In genomic region chr13:24168392-24168750, GRCh38 we compare ENCODE assay signal across 14 cellular contexts. TPM values are rescaled to one million over a fixed set of nuclear protein-coding genes. Genes with fewer than 3 reads are reported as not detected.
A peak's percentile ranks its signal among the peaks of the same experiment; 100 is the strongest.
DNase-seq lines count a peak whose midpoint lies in the region; ATAC-seq and TF ChIP-seq lines count a peak whose summit lies in the region.
"Had no signal": no experiment of that assay in that cellular context is flagged by ENCODE, and none has a peak within 500 bp of the region (broad histone marks: within the 10 kb centered on the region; RNA-seq: fewer than 3 reads in every experiment).

No MANE protein-coding gene starts in this region.

- no peaks in the 10 kb centered on the region for H3F3A ChIP-seq in SK-N-SH (replicated peaks; ENCODE audit: insufficient read depth)

- no peaks in the 10 kb centered on the region for H3K9me2 ChIP-seq in SK-N-SH

- intact Hi-C loops in sigmoid colon (cut with DNase I): no loop called here

- H3K79me2 ChIP-seq in SK-N-SH (ENCODE audit: insufficient read depth): no peaks in the 10 kb centered on the region

- no peak overlapping the region for H3K27ac Mint-ChIP-seq in endodermal cell

- no peak for TF ChIP-seq CTCF in SK-N-SH (IDR thresholded peaks at IDR 0.05)
- no peak for TF ChIP-seq CTCF in endodermal cell (conservative IDR thresholded peaks at IDR 0.05)
- TF ChIP-seq CTCF in sigmoid colon (IDR thresholded peaks at IDR 0.05): no peak
- TF ChIP-seq CTCF in GM13977 (IDR thresholded peaks at IDR 0.05; ENCODE audit: extremely low read depth, insufficient read depth, missing control alignments): no peak

- H3K4me3 Mint-ChIP-seq in endodermal cell: no peak overlapping the region

- no peak for DNase-seq in SK-N-SH
- peak; percentile 75 for DNase-seq in SK-MEL-5 (ENCODE audit: low read depth, low spot score)
- DNase-seq in endodermal cell: peak; percentile 22
- DNase-seq in sigmoid colon: no peak
- no peak for DNase-seq in GM13977 (ENCODE audit: low spot score)
- DNase-seq in GF-D8 (lab: John Stamatoyannopoulos, UW): no peak
- DNase-seq: COR-L47, NCI-H1105 treated with DMSO at 0.1 percent for 48 hours, NCI-H524 treated with DMSO at 0.1 percent for 48 hours, RPMI8226, T1000 had no signal

- no peaks in the 10 kb centered on the region for H3K4me1 Mint-ChIP-seq in endodermal cell

- CTCF ChIA-PET in SK-N-SH (lab: Yijun Ruan, JAX): no interaction called here

- no peaks in the 10 kb centered on the region for H3K9me3 Mint-ChIP-seq in endodermal cell

- no peaks in the 10 kb centered on the region for H3K27me3 Mint-ChIP-seq in endodermal cell (ENCODE audit: insufficient read depth)

- H3K4me3 ChIP-seq in SK-N-SH (ENCODE audit: low read depth in 2 of 2, low read length in 1 of 2) (no peak overlapping the region), endodermal cell (ENCODE audit: low read length) (no peak overlapping the region), sigmoid colon (no peak overlapping the region)
- H3K4me3 ChIP-seq: right atrium auricular region had no signal

- in situ Hi-C loops in SK-MEL-5 (cut with HindIII; ENCODE audit: low pct_unique_long_range_greater_than_20kb, low sequenced_read_pairs) (no loop called here), GM13977 (cut with MboI; ENCODE audit: low pct_unique_long_range_greater_than_20kb, low sequenced_read_pairs, unreplicated experiment) (no loop called here)

- H3K27ac ChIP-seq in SK-N-SH (ENCODE audit: low read depth in 2 of 2, low read length in 1 of 2) (no peak overlapping the region), endodermal cell (ENCODE audit: low read depth, low read length) (peak overlapping the region; percentile 78), sigmoid colon (peak overlapping the region in 3 of 4 donors; percentile 14 to 58 (median 53))

- ATAC-seq in SK-N-SH treated with all-trans-retinoic acid at 6 μM for 48 hours: peak; percentile 34
- no peak for ATAC-seq in GM18511 (IDR thresholded peaks at IDR 0.05; ENCODE audit: unreplicated experiment)

- H2AFZ ChIP-seq in SK-N-SH (ENCODE audit: low read depth): no peak overlapping the region

- POLR2A ChIA-PET in SK-N-SH (lab: Yijun Ruan, JAX): no interaction called here

- H3K27me3 ChIP-seq in SK-N-SH (ENCODE audit: insufficient read depth) (no peaks in the 10 kb centered on the region), endodermal cell (ENCODE audit: control insufficient read depth, insufficient read depth, low read length, poor library complexity, severe bottlenecking) (no peaks in the 10 kb centered on the region), sigmoid colon (no peaks in the 10 kb centered on the region)
- H3K27me3 ChIP-seq: right atrium auricular region had no signal

- H3K9me3 ChIP-seq in SK-N-SH (no peaks in the 10 kb centered on the region), endodermal cell (ENCODE audit: control insufficient read depth, low read length) (no peaks in the 10 kb centered on the region), sigmoid colon (no peaks in the 10 kb centered on the region)
- H3K9me3 ChIP-seq: right atrium auricular region had no signal

- no peaks in the 10 kb centered on the region for H4K20me1 ChIP-seq in SK-N-SH (ENCODE audit: insufficient read depth)

- WGBS in SK-N-SH (ENCODE audit: low lambda C conversion rate): 83% methylated on average over 6 of the region's 6 CpGs
- 47 to 78% methylated on average over 5 to 6 of the region's 6 CpGs for WGBS in endodermal cell (ENCODE audit: insufficient coverage in 1 of 2, insufficient read length in 1 of 2), 2 experiments
- 70 to 79% methylated on average over 6 of the region's 6 CpGs for WGBS in sigmoid colon, 2 donors

- H3K4me1 ChIP-seq in SK-N-SH (ENCODE audit: control insufficient read depth in 1 of 2, insufficient read depth in 2 of 2, low read depth in 1 of 2, low read length in 1 of 2) (no peaks in the 10 kb centered on the region), endodermal cell (ENCODE audit: control insufficient read depth, insufficient read depth, low read length) (no peaks in the 10 kb centered on the region), sigmoid colon (peaks cover 0 to 20% (median 9%) of the 10 kb centered on the region in 4 donors)

- no peak overlapping the region for H3K9ac ChIP-seq in SK-N-SH
- no peak overlapping the region for H3K9ac ChIP-seq in endodermal cell (ENCODE audit: extremely low read depth, low read length, poor library complexity, severe bottlenecking)

- H3K36me3 ChIP-seq in SK-N-SH (replicated peaks in 1 of 2; ENCODE audit: control insufficient read depth in 1 of 2, insufficient read depth in 2 of 2, low read length in 1 of 2): no peaks in the 10 kb centered on the region
- no peaks in the 10 kb centered on the region for H3K36me3 ChIP-seq in endodermal cell (ENCODE audit: control insufficient read depth, insufficient read depth, low read length)
- no peaks in the 10 kb centered on the region for H3K36me3 ChIP-seq in sigmoid colon
- H3K36me3 ChIP-seq: right atrium auricular region had no signal

- no peak for TF ChIP-seq POLR2A in sigmoid colon (IDR thresholded peaks at IDR 0.05)

- TF ChIP-seq EP300 in SK-N-SH (IDR thresholded peaks at IDR 0.05; ENCODE audit: borderline replicate concordance in 1 of 2, low read depth in 1 of 2, low read length in 1 of 2): no peak
- no peak for TF ChIP-seq EP300 in sigmoid colon (IDR thresholded peaks at IDR 0.05)

- TF ChIP-seq RAD21 in SK-N-SH (IDR thresholded peaks at IDR 0.05; ENCODE audit: low read length): no peak

- peaks cover 18% of the 10 kb centered on the region for H3K36me3 Mint-ChIP-seq in endodermal cell (ENCODE audit: low read depth)

- no peak overlapping the region for H3K4me2 ChIP-seq in SK-N-SH

TF ChIP-seq in SK-N-SH treated with all-trans-retinoic acid at 6 μM for 48 hours, 23 proteins besides CTCF, POLR2A, EP300 and RAD21:
- TF ChIP-seq, protein P1, sequence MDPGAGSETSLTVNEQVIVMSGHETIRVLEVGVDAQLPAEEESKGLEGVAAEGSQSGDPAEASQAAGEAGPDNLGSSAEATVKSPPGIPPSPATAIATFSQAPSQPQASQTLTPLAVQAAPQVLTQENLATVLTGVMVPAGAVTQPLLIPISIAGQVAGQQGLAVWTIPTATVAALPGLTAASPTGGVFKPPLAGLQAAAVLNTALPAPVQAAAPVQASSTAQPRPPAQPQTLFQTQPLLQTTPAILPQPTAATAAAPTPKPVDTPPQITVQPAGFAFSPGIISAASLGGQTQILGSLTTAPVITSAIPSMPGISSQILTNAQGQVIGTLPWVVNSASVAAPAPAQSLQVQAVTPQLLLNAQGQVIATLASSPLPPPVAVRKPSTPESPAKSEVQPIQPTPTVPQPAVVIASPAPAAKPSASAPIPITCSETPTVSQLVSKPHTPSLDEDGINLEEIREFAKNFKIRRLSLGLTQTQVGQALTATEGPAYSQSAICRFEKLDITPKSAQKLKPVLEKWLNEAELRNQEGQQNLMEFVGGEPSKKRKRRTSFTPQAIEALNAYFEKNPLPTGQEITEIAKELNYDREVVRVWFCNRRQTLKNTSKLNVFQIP (CRISPR knock-in tag; IDR thresholded peaks at IDR 0.05; ENCODE audit: borderline replicate concordance, low read depth): no peak

TF ChIP-seq in SK-N-SH, 30 proteins besides CTCF, POLR2A, EP300 and RAD21:
- no peak for TF ChIP-seq TEAD4 (IDR thresholded peaks at IDR 0.05; ENCODE audit: borderline replicate concordance, insufficient read depth)
- no peak for TF ChIP-seq MXI1 (IDR thresholded peaks at IDR 0.05; ENCODE audit: low read depth, low read length)
- no peak for TF ChIP-seq RCOR1 (IDR thresholded peaks at IDR 0.05; ENCODE audit: low read length)
- TF ChIP-seq FOXJ3 (CRISPR knock-in tag; IDR thresholded peaks at IDR 0.05): no peak
- no peak for TF ChIP-seq TAF1 (IDR thresholded peaks at IDR 0.05; ENCODE audit: borderline replicate concordance, low read depth, low read length)
- TF ChIP-seq NFIC (IDR thresholded peaks at IDR 0.05; ENCODE audit: borderline replicate concordance): no peak
- TF ChIP-seq, protein P2, sequence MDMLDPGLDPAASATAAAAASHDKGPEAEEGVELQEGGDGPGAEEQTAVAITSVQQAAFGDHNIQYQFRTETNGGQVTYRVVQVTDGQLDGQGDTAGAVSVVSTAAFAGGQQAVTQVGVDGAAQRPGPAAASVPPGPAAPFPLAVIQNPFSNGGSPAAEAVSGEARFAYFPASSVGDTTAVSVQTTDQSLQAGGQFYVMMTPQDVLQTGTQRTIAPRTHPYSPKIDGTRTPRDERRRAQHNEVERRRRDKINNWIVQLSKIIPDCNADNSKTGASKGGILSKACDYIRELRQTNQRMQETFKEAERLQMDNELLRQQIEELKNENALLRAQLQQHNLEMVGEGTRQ (IDR thresholded peaks at IDR 0.05; ENCODE audit: borderline replicate concordance, low read depth, low read length): no peak
- TF ChIP-seq RFX5 (IDR thresholded peaks at IDR 0.05; ENCODE audit: low read length): no peak
TF ChIP-seq in SK-N-SH: peak in this region for 0.

RNA-seq across cellular contexts. Expression of gene SPATA13, which starts 7.9 kb away (rescaled TPM):
- polyA plus RNA-seq in SK-N-SH (2012; rRNA removed): 4.3 and 4.7 TPM in 2 replicates
- polyA plus RNA-seq in SK-N-SH (2012; cell fraction: cytosol; rRNA removed): 2.5 and 2.8 TPM in 2 replicates
- polyA plus RNA-seq in SK-N-SH (2012; cell fraction: nucleus; rRNA removed): 16.5 and 18.3 TPM in 2 replicates
- total RNA-seq in SK-MEL-5 (2014; rRNA removed; shearing (Covaris generic)): 21.6 and 22.1 TPM in 2 replicates
- 14.1 and 31.5 TPM in 2 replicates for polyA plus RNA-seq in SK-MEL-5 (2015; cell fraction: cytosol; rRNA removed)
- 90.8 and 105 TPM in 2 replicates for polyA plus RNA-seq in SK-MEL-5 (2015; cell fraction: nucleus; rRNA removed)
- total RNA-seq in endodermal cell: 10 to 100 TPM; 19.4 to 24.8 TPM
- 21.3 TPM for polyA plus RNA-seq in endodermal cell (2013, experiment 1 of 2)
- polyA plus RNA-seq in endodermal cell (2013, experiment 2 of 2): 20.5 TPM
- total RNA-seq in sigmoid colon: 10 to 100 TPM; 16.1 to 29.4 (median 21.7) TPM
- 10 to 100 TPM; 15.6 to 20.6 (median 18.1) TPM for polyA plus RNA-seq in sigmoid colon

Comparison
In these comparisons a context has a peak if more than half of its experiments do, and no peak if none do; other contexts are left out.
1. DNase-seq: peak in SK-MEL-5 (single experiment) and endodermal cell (single experiment); none in SK-N-SH (single experiment), sigmoid colon (single experiment), GM13977 (single experiment) and GF-D8 (single experiment).
2. H3K27ac ChIP-seq: peak in endodermal cell (single experiment) and sigmoid colon (3 of 4); none in SK-N-SH (0 of 2).